1 cellular context compared by ENCODE assay signal in the genomic region with DNA sequence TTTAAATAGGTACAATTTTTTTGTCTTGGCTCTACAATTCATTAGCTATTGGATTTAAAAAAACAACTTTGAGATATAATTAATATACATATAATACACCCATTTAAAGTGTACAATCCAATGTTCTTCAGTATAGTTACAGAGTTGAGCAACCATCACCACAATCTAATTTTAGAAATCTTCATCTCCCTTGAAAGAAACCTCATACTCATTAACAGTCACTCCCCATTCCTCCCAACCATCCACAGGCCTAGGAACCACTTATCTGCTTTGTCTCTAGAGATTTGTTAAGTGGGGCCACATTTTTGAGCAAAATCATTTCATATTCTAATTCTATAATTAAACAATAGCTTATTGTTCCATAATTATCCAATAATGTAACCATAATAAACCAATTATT.
TF ChIP-seq lines count a peak whose summit lies in the region.

No MANE protein-coding gene starts in this region.

TF ChIP-seq in A549, 52 proteins besides CTCF, POLR2A, EP300 and RAD21 (continued from another document):
- TF ChIP-seq, protein P1, sequence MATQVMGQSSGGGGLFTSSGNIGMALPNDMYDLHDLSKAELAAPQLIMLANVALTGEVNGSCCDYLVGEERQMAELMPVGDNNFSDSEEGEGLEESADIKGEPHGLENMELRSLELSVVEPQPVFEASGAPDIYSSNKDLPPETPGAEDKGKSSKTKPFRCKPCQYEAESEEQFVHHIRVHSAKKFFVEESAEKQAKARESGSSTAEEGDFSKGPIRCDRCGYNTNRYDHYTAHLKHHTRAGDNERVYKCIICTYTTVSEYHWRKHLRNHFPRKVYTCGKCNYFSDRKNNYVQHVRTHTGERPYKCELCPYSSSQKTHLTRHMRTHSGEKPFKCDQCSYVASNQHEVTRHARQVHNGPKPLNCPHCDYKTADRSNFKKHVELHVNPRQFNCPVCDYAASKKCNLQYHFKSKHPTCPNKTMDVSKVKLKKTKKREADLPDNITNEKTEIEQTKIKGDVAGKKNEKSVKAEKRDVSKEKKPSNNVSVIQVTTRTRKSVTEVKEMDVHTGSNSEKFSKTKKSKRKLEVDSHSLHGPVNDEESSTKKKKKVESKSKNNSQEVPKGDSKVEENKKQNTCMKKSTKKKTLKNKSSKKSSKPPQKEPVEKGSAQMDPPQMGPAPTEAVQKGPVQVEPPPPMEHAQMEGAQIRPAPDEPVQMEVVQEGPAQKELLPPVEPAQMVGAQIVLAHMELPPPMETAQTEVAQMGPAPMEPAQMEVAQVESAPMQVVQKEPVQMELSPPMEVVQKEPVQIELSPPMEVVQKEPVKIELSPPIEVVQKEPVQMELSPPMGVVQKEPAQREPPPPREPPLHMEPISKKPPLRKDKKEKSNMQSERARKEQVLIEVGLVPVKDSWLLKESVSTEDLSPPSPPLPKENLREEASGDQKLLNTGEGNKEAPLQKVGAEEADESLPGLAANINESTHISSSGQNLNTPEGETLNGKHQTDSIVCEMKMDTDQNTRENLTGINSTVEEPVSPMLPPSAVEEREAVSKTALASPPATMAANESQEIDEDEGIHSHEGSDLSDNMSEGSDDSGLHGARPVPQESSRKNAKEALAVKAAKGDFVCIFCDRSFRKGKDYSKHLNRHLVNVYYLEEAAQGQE (IDR thresholded peaks at IDR 0.05), result no peak
- TF ChIP-seq ZNF302 (CRISPR knock-in tag; IDR thresholded peaks at IDR 0.05) (no peak), TFCP2L1 (CRISPR knock-in tag; IDR thresholded peaks at IDR 0.05) (no peak)
